ENCODE assay signal across 10 cellular contexts in genomic region chr10:99996934-99997648, GRCh38. TPM values are rescaled to one million over a fixed set of nuclear protein-coding genes. Genes with fewer than 3 reads are reported as not detected.
DNase-seq lines count a peak whose midpoint lies in the region; ATAC-seq and TF ChIP-seq lines count a peak whose summit lies in the region.
"Had no signal": no experiment of that assay in that cellular context is flagged by ENCODE, and none has a peak within 500 bp of the region (broad histone marks: within the 10 kb centered on the region; RNA-seq: fewer than 3 reads in every experiment).

No MANE protein-coding gene starts in this region.

- no peak overlapping the region for H3K4me3 Mint-ChIP-seq in endothelial cell (ENCODE audit: unreplicated experiment)

- no peaks in the 10 kb centered on the region for H3K9me3 ChIP-seq in SK-N-MC (ENCODE audit: low read depth, low read length)

- H3K36me3 Mint-ChIP-seq in endothelial cell (ENCODE audit: low read depth, unreplicated experiment) = no peaks in the 10 kb centered on the region

- no peak overlapping the region for H3K27ac ChIP-seq in SK-N-MC

- DNase-seq in ELF-1 (ENCODE audit: low read depth, low spot score) (peak; percentile 17), SK-N-MC (ENCODE audit: low read depth, low spot score) (peak; percentile 58), foreskin fibroblast (peak in 1 of 2 donors; percentile 65), pulmonary artery endothelial cell (ENCODE audit: low read depth, low spot score) (peak; percentile 33), G401 (ENCODE audit: low spot score) (no peak), endothelial cell (ENCODE audit: low spot score) (no peak), GM03348 (ENCODE audit: low spot score) (no peak)
- DNase-seq: activated CD4-positive, alpha-beta T cell treated with anti-CD3 and anti-CD28 coated beads for 1 hour; NCI-H1694 had no signal

- no peaks in the 10 kb centered on the region for H3K36me3 ChIP-seq in SK-N-MC (ENCODE audit: insufficient read depth, low read length)

- no peak for TF ChIP-seq CTCF in foreskin fibroblast (IDR thresholded peaks at IDR 0.05; ENCODE audit: low read depth, low read length)
- no peak for TF ChIP-seq CTCF in endothelial cell (IDR thresholded peaks at IDR 0.05; ENCODE audit: unreplicated experiment)

- H3K9ac ChIP-seq in SK-N-MC (ENCODE audit: insufficient read length) = no peak overlapping the region

- peaks cover 8% of the 10 kb centered on the region for H3K4me1 Mint-ChIP-seq in endothelial cell (ENCODE audit: unreplicated experiment)

- H3K27me3 Mint-ChIP-seq in endothelial cell (ENCODE audit: unreplicated experiment) = peaks cover 2% of the 10 kb centered on the region

- H3K27ac Mint-ChIP-seq in endothelial cell (ENCODE audit: unreplicated experiment) = no peak overlapping the region

- ATAC-seq in HG03139 (IDR thresholded peaks at IDR 0.05; ENCODE audit: unreplicated experiment) = no peak

- in situ Hi-C loops in G401 (cut with HindIII; ENCODE audit: low sequenced_read_pairs) = no loop called here

- H3K4me3 ChIP-seq in SK-N-MC (peak overlapping the region; percentile 55), foreskin fibroblast (ENCODE audit: low read depth in 1 of 2, low read length in 2 of 2) (peak overlapping the region; percentile 6 to 25)

- H3K9me3 Mint-ChIP-seq in endothelial cell (ENCODE audit: unreplicated experiment) = no peaks in the 10 kb centered on the region

RNA-seq across cellular contexts. Expression of gene DNMBP, which starts 12.7 kb away (rescaled TPM):
- 34.0 and 36.4 TPM in 2 replicates for total RNA-seq in pulmonary artery endothelial cell
- 13.0 and 17.7 TPM in 2 replicates for total RNA-seq in G401 (2014; rRNA removed; shearing (Covaris generic))
- total RNA-seq in endothelial cell (ENCODE audit: unreplicated experiment) = 21.8 TPM

Comparison
In these comparisons a context has a peak if more than half of its experiments do, and no peak if none do; other contexts are left out.
1. DNase-seq: peak in ELF-1 (single experiment), SK-N-MC (single experiment) and pulmonary artery endothelial cell (single experiment); none in G401 (single experiment), endothelial cell (single experiment) and GM03348 (single experiment).